Comparison of ENCODE assay signal across 28 cellular contexts in the genomic region with DNA sequence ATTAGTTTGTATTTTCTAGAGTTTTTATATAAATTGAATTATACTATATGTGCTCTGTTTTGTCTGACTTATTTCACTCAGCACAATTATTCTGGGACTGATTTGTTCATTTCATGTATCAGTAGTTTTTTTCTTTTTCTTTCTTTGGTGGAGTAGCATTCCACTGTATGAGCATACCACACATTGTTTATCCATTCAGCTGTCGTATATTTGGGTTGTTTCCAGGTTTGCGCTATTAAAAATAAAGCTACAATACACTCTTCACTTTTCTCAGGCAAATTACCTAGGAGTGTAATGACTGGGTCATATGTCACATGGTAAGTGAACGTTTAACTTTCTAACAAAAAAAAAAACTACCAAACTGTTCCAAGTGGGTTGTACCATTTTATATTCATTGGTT.
"Had no signal": no experiment of that assay in that cellular context is flagged by ENCODE, and none has a peak within 500 bp of the region (broad histone marks: within the 10 kb centered on the region; RNA-seq: fewer than 3 reads in every experiment).

No MANE protein-coding gene starts in this region.

- H3K4me3 Mint-ChIP-seq: effector memory CD8-positive, alpha-beta T cell; natural killer cell treated with Interleukin-12 subunit alpha and Interleukin-12 subunit beta and Interleukin-15 and Interleukin-18, amount 100 ng/mL, for 72 hours; neural crest cell; stimulated activated effector memory CD8-positive, alpha-beta T cell treated with anti-CD3 and anti-CD28 coated beads, Interleukin-12 subunit alpha, Interleukin-12 subunit beta, amount 100 ng/mL, for 72 hours; type B pancreatic cell had no signal

- H3K27me3 ChIP-seq: esophagus squamous epithelium, heart right ventricle, neutrophil, pancreas, right lobe of liver, testis, tibial artery had no signal

- H3K9me3 Mint-ChIP-seq: effector memory CD8-positive, alpha-beta T cell; natural killer cell treated with Interleukin-12 subunit alpha and Interleukin-12 subunit beta and Interleukin-15 and Interleukin-18, amount 100 ng/mL, for 72 hours; stimulated activated effector memory CD8-positive, alpha-beta T cell treated with anti-CD3 and anti-CD28 coated beads, Interleukin-12 subunit alpha, Interleukin-12 subunit beta, amount 100 ng/mL, for 72 hours had no signal

- H3K9me3 ChIP-seq: esophagus squamous epithelium, heart right ventricle, lower lobe of right lung, neutrophil, pancreas, right lobe of liver, testis, tibial artery had no signal

- H3K27ac ChIP-seq: esophagus squamous epithelium, heart right ventricle, lower lobe of right lung, neutrophil, pancreas, right lobe of liver, tibial artery had no signal

- H3K4me2 ChIP-seq: smooth muscle cell had no signal

- H3K4me1 ChIP-seq: esophagus squamous epithelium, heart right ventricle, lower lobe of right lung, pancreas, right lobe of liver, testis, tibial artery had no signal

- H3K27ac Mint-ChIP-seq: natural killer cell treated with Interleukin-12 subunit alpha and Interleukin-12 subunit beta and Interleukin-15 and Interleukin-18, amount 100 ng/mL, for 72 hours; stimulated activated effector memory CD8-positive, alpha-beta T cell treated with anti-CD3 and anti-CD28 coated beads, Interleukin-12 subunit alpha, Interleukin-12 subunit beta, amount 100 ng/mL, for 72 hours; type B pancreatic cell had no signal

- DNase-seq: cortex of kidney; effector memory CD8-positive, alpha-beta T cell; erythroblast; esophagus squamous epithelium; foreskin melanocyte; glutamatergic neuron; heart right ventricle; hippocampal formation; islet precursor cell; kidney glomerular epithelial cell; left ventricle myocardium superior; lower lobe of right lung; pancreas; retina; right lobe of liver; stimulated activated CD4-positive, alpha-beta T cell treated with anti-CD3 and anti-CD28 coated beads, Interleukin-12 subunit alpha, Interleukin-12 subunit beta, amount 100 ng/mL, for 4 hours; stimulated activated CD4-positive, alpha-beta T cell treated with anti-CD3 and anti-CD28 coated beads, Interleukin-2, amount 100 ng/mL, for 24 hours; stimulated activated CD4-positive, alpha-beta T cell treated with anti-CD3 and anti-CD28 coated beads, Interleukin-4, amount 100 ng/mL, for 24 hours; stimulated activated naive CD8-positive, alpha-beta T cell treated with anti-CD3 and anti-CD28 coated beads, Interleukin-15, Interleukin-2, amounts not matched to agents 100 U/mL and 50 U/mL, for 24 hours; substantia nigra; testis; tibial artery had no signal

- H3K4me3 ChIP-seq: esophagus squamous epithelium, heart right ventricle, lower lobe of right lung, pancreas, right lobe of liver, smooth muscle cell, testis, tibial artery had no signal

- H3K27me3 Mint-ChIP-seq: type B pancreatic cell had no signal

- H3K4me1 Mint-ChIP-seq: neural crest cell; stimulated activated effector memory CD8-positive, alpha-beta T cell treated with anti-CD3 and anti-CD28 coated beads, Interleukin-12 subunit alpha, Interleukin-12 subunit beta, amount 100 ng/mL, for 72 hours had no signal

- H3K36me3 ChIP-seq: esophagus squamous epithelium, heart right ventricle, lower lobe of right lung, neutrophil, pancreas, right lobe of liver, tibial artery had no signal

- H3K36me3 Mint-ChIP-seq: natural killer cell treated with Interleukin-12 subunit alpha and Interleukin-12 subunit beta and Interleukin-15 and Interleukin-18, amount 100 ng/mL, for 72 hours; stimulated activated effector memory CD8-positive, alpha-beta T cell treated with anti-CD3 and anti-CD28 coated beads, Interleukin-12 subunit alpha, Interleukin-12 subunit beta, amount 100 ng/mL, for 72 hours; type B pancreatic cell had no signal

- ATAC-seq: effector memory CD8-positive, alpha-beta T cell; heart right ventricle; left ventricle myocardium superior; lower lobe of right lung; natural killer cell treated with Interleukin-12 subunit alpha and Interleukin-12 subunit beta and Interleukin-15 and Interleukin-18, amount 100 ng/mL, for 72 hours; pancreas; right lobe of liver; stimulated activated effector memory CD8-positive, alpha-beta T cell treated with anti-CD3 and anti-CD28 coated beads, Interleukin-12 subunit alpha, Interleukin-12 subunit beta, amount 100 ng/mL, for 72 hours; stimulated activated naive CD8-positive, alpha-beta T cell treated with anti-CD3 and anti-CD28 coated beads, Interleukin-15, Interleukin-2, amounts not matched to agents 100 U/mL and 50 U/mL, for 24 hours had no signal
